Comparison of ENCODE assay signal across 9 cellular contexts in genomic region chr9:71604197-71605063, GRCh38.
A peak's percentile ranks its signal among the peaks of the same experiment; 100 is the strongest.
DNase-seq lines count a peak whose midpoint lies in the region; ATAC-seq and TF ChIP-seq lines count a peak whose summit lies in the region.
"Had no signal": no experiment of that assay in that cellular context is flagged by ENCODE, and none has a peak within 500 bp of the region (broad histone marks: within the 10 kb centered on the region; RNA-seq: fewer than 3 reads in every experiment).

No MANE protein-coding gene starts in this region.

- no peaks in the 10 kb centered on the region for H3K9me2 ChIP-seq in PC-9 (ENCODE audit: insufficient read depth)

- H3K36me3 ChIP-seq in CD8-positive, alpha-beta T cell (ENCODE audit: insufficient read depth, low read length), result no peaks in the 10 kb centered on the region
- H3K36me3 ChIP-seq in PC-9 (ENCODE audit: low read depth) (no peaks in the 10 kb centered on the region), osteoblast (ENCODE audit: insufficient read depth, low read length) (no peaks in the 10 kb centered on the region), tibial artery (no peaks in the 10 kb centered on the region)

- no peak overlapping the region for H3K27ac Mint-ChIP-seq in CD8-positive, alpha-beta T cell
- H3K27ac Mint-ChIP-seq: T-helper 1 cell treated with Interleukin-12 subunit alpha and Interleukin-12 subunit beta and Interleukin-4 antibody, amounts not matched to agents 30 μg/mL and 1 μg/mL, for 36 hours had no signal

- ATAC-seq in CD8-positive, alpha-beta T cell, result peak; percentile 66
- ATAC-seq in GM19452 (IDR thresholded peaks at IDR 0.05; ENCODE audit: unreplicated experiment), result peak; percentile 83

- H3K79me2 ChIP-seq in PC-9 (ENCODE audit: low read depth) (no peaks in the 10 kb centered on the region), osteoblast (ENCODE audit: insufficient read depth, low read length) (no peaks in the 10 kb centered on the region)

- no peak overlapping the region for H2AFZ ChIP-seq in PC-9
- no peak overlapping the region for H2AFZ ChIP-seq in osteoblast (ENCODE audit: low read length)

- no peaks in the 10 kb centered on the region for H3K4me1 Mint-ChIP-seq in CD8-positive, alpha-beta T cell (ENCODE audit: low read depth)

- CTCF ChIA-PET in CD8-positive, alpha-beta T cell (lab: Charles Lee), result interaction anchor here (0.6 to 5.2 kb wide), 47 partner anchors 9 to 735 kb away, joined by 3 to 51 read pairs (median 5); no protein-coding TSS in a partner anchor
- CTCF ChIA-PET in PC-9 (lab: Charles Lee), result interaction anchor here (0.6 to 1.9 kb wide), 6 partner anchors 43 to 165 kb away, joined by 3 to 6 read pairs (median 4); no protein-coding TSS in a partner anchor

- H4K20me1 ChIP-seq in PC-9 (ENCODE audit: insufficient read depth) (no peaks in the 10 kb centered on the region), osteoblast (ENCODE audit: insufficient read depth, low read length) (no peaks in the 10 kb centered on the region)

- BruUV-seq in PC-9 (replicated peaks; lab: Mats Ljungman, UMichigan), result no TSS peak

- no peaks in the 10 kb centered on the region for H3K9me3 ChIP-seq in CD8-positive, alpha-beta T cell (ENCODE audit: low read length)
- H3K9me3 ChIP-seq in PC-9 (ENCODE audit: insufficient read depth, low read depth) (no peaks in the 10 kb centered on the region), osteoblast (ENCODE audit: low read depth, low read length) (no peaks in the 10 kb centered on the region), tibial artery (no peaks in the 10 kb centered on the region)

- no peaks in the 10 kb centered on the region for H3K4me1 ChIP-seq in CD8-positive, alpha-beta T cell (ENCODE audit: insufficient read depth, low read length)
- no peaks in the 10 kb centered on the region for H3K4me1 ChIP-seq in PC-9 (replicated peaks; ENCODE audit: insufficient read depth)
- peaks cover 13% of the 10 kb centered on the region for H3K4me1 ChIP-seq in osteoblast (ENCODE audit: insufficient read depth, low read length)
- no peaks in the 10 kb centered on the region for H3K4me1 ChIP-seq in tibial artery

- no peak overlapping the region for H3K27ac ChIP-seq in CD8-positive, alpha-beta T cell (ENCODE audit: low read depth, low read length)
- H3K27ac ChIP-seq in HL-60 (replicated peaks), result no peak overlapping the region
- H3K27ac ChIP-seq in PC-9, result no peak overlapping the region
- no peak overlapping the region for H3K27ac ChIP-seq in osteoblast (ENCODE audit: low read depth, low read length)
- H3K27ac ChIP-seq in tibial artery, result no peak overlapping the region

- H3K4me3 ChIP-seq in CD8-positive, alpha-beta T cell (ENCODE audit: low read depth, low read length), result no peak overlapping the region
- H3K4me3 ChIP-seq in HL-60 (replicated peaks; ENCODE audit: insufficient read depth, low read length) (no peak overlapping the region), PC-9 (no peak overlapping the region), fibroblast of villous mesenchyme (ENCODE audit: low read depth, low read length) (no peak overlapping the region), osteoblast (ENCODE audit: insufficient read depth, low read length) (no peak overlapping the region), tibial artery (no peak overlapping the region)

- POLR2A ChIA-PET in CD8-positive, alpha-beta T cell (lab: Charles Lee), result interaction anchor here (1.1 kb wide), 1 partner anchor 159 kb away, joined by 11 read pairs; no protein-coding TSS in a partner anchor
- POLR2A ChIA-PET in PC-9 (lab: Charles Lee; ENCODE audit: unreplicated experiment), result interaction anchor here (0.6 to 0.7 kb wide), 2 partner anchors 214 to 297 kb away, joined by 4 to 5 read pairs; no protein-coding TSS in a partner anchor

- H3K36me3 Mint-ChIP-seq in CD8-positive, alpha-beta T cell, result no peaks in the 10 kb centered on the region

- intact Hi-C loops in CD8-positive, alpha-beta T cell (cut with DNase I, micrococcal nuclease), result loop anchor here (1.0 to 2.0 kb wide), 8 partner anchors 110 to 666 kb away; no protein-coding TSS in a partner anchor
- intact Hi-C loops in PC-9 (cut with micrococcal nuclease; ENCODE audit: unreplicated experiment) (loop anchor here (1.0 to 10.0 kb wide), 6 partner anchors 76 to 320 kb away; partner anchors contain the start of gene CEMIP2), tibial artery (cut with DNase I; ENCODE audit: low total_unique reads) (loop anchor here (10.0 kb wide), 1 partner anchor 160 kb away; the partner anchor contains the start of gene CEMIP2)

- H3K27me3 Mint-ChIP-seq in CD8-positive, alpha-beta T cell (ENCODE audit: low read depth), result no peaks in the 10 kb centered on the region

- H3K9me3 Mint-ChIP-seq in CD8-positive, alpha-beta T cell, result no peaks in the 10 kb centered on the region
- H3K9me3 Mint-ChIP-seq: T-helper 1 cell treated with Interleukin-12 subunit alpha and Interleukin-12 subunit beta and Interleukin-4 antibody, amounts not matched to agents 30 μg/mL and 1 μg/mL, for 36 hours had no signal

- TF ChIP-seq CTCF in CD8-positive, alpha-beta T cell (IDR thresholded peaks at IDR 0.05), result peak; percentile 81
- TF ChIP-seq CTCF in HL-60 (IDR thresholded peaks at IDR 0.05; ENCODE audit: insufficient read depth, low read length) (peak; percentile 67), PC-9 (conservative IDR thresholded peaks at IDR 0.05) (peak; percentile 87), fibroblast of villous mesenchyme (IDR thresholded peaks at IDR 0.05; ENCODE audit: insufficient read depth, low read depth, low read length) (peak; percentile 91), osteoblast (IDR thresholded peaks at IDR 0.05; ENCODE audit: extremely low read depth, low read depth, low read length) (peak; percentile 89), tibial artery (IDR thresholded peaks at IDR 0.05) (peak; percentile 42 to 50)

- DNase-seq in CD8-positive, alpha-beta T cell, result peak; percentile 57 to 88 (median 79)
- DNase-seq in HL-60 (ENCODE audit: low read depth in 1 of 2, low spot score in 1 of 2), result peak; percentile 13 to 72
- peak in 1 of 2 experiments; percentile 72 for DNase-seq in PC-9
- peak; percentile 65 for DNase-seq in activated T-helper 1 cell treated with Interleukin-2 at 50 U/mL for 16 hours (ENCODE audit: low read depth)
- peak; percentile 81 for DNase-seq in fibroblast of villous mesenchyme (ENCODE audit: low read depth)
- peak; percentile 79 for DNase-seq in osteoblast (ENCODE audit: insufficient read length, low spot score, missing footprints)
- DNase-seq in tibial artery, result peak; percentile 65 to 74

- H3K27me3 ChIP-seq in CD8-positive, alpha-beta T cell (ENCODE audit: insufficient read depth, low read length), result no peaks in the 10 kb centered on the region
- no peaks in the 10 kb centered on the region for H3K27me3 ChIP-seq in HL-60 (ENCODE audit: insufficient read depth, poor library complexity, severe bottlenecking)
- no peaks in the 10 kb centered on the region for H3K27me3 ChIP-seq in PC-9 (ENCODE audit: insufficient read depth, low read depth)
- H3K27me3 ChIP-seq in osteoblast (ENCODE audit: insufficient read depth, low read length), result no peaks in the 10 kb centered on the region
- no peaks in the 10 kb centered on the region for H3K27me3 ChIP-seq in tibial artery

- H3K4me3 Mint-ChIP-seq in CD8-positive, alpha-beta T cell, result no peak overlapping the region
- H3K4me3 Mint-ChIP-seq: T-helper 1 cell treated with Interleukin-12 subunit alpha and Interleukin-12 subunit beta and Interleukin-4 antibody, amounts not matched to agents 30 μg/mL and 1 μg/mL, for 36 hours had no signal

- no peak overlapping the region for H3K4me2 ChIP-seq in PC-9
- H3K4me2 ChIP-seq in osteoblast (ENCODE audit: insufficient read depth, low read length), result no peak overlapping the region

- H3F3A ChIP-seq in PC-9 (ENCODE audit: insufficient read depth, low read depth), result no peaks in the 10 kb centered on the region
